In the genomic region with DNA sequence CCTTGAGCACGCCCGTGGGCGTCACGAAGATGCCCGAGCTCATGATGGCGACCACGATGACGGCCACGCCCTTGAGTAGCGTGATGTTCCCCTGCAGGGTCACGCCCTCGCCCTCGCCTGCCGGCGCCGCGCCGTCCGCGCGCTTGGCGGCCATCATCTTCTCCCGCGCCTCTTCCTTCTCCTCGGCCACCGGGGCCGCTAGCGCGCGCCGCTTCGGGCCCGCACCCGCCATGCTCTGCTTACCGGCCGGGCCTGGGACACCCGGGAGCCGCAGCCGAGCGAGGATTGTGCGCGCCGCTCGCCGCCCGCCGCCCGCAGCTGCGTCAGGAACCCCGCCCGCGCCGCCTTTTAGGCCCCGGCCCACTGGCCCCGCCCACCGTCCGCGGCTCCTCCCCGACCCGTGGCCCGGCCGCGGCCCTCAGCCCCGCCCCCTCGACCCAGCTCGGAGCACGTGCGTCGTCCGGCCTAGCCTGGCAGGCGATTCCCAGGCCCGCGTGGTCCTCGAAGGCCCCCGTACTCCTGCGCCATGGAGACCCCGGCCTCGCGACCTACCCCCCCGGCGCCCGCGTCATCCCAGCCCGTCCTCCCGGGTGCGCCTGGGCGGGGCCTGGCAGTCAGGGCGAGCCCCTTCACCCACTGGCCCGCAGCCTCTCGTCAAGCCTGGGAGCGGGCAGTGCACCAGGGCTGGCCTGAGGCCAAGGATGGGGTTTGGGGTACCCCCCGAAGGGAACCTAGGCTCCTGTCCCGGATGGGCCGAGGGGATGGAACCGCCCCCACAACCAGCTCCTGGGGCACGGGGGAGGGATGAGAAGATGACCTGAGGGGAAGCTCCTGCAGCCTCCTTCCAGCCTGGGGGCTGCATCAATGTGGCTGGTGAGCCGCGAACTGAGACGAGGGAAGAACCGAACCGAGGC, we compare ENCODE assay signal across 8 cellular contexts.
DNase-seq lines count a peak whose midpoint lies in the region; ATAC-seq and TF ChIP-seq lines count a peak whose summit lies in the region.
"Not testable (repeated sequence)": the region's sequence is repeated elsewhere in the genome, so short reads cannot be mapped to it uniquely, and the experiment has no call there.

No MANE protein-coding gene starts in this region.

- not testable (repeated sequence) for H3K36me3 Mint-ChIP-seq in brain

- peak overlapping the region; percentile 89 to 99 (median 95) for H3K4me3 Mint-ChIP-seq in brain

- H3K4me3 ChIP-seq in iPS-11a (ENCODE audit: low read depth, low read length) (peak overlapping the region; percentile 88), skeletal muscle cell (ENCODE audit: low read depth, low read length) (peak overlapping the region; percentile 66)

- H3K9me3 Mint-ChIP-seq in brain = not testable (repeated sequence)

- peaks cover 13% of the 10 kb centered on the region for H3K27me3 Mint-ChIP-seq in brain

- H3K4me1 Mint-ChIP-seq in brain = peaks cover 41% of the 10 kb centered on the region

- H3K27ac Mint-ChIP-seq in brain = peak overlapping the region; percentile 92 to 99 (median 95)

- DNase-seq in A172 (ENCODE audit: low spot score) = peak; percentile 73
- peak; percentile 70 for DNase-seq in NCI-H2107 treated with DMSO at 0.1 percent for 48 hours (lab: John Stamatoyannopoulos, UW; ENCODE audit: unreplicated experiment)
- DNase-seq in UCSD-AML1 (lab: John Stamatoyannopoulos, UW; ENCODE audit: unreplicated experiment) = peak; percentile 98
- peak; percentile 76 for DNase-seq in skeletal muscle cell (ENCODE audit: low read depth)

- ATAC-seq in GM18858 (IDR thresholded peaks at IDR 0.05; ENCODE audit: unreplicated experiment) = peak; percentile 60
- ATAC-seq in HG03064 (IDR thresholded peaks at IDR 0.05; ENCODE audit: low read depth, unreplicated experiment) = peak; percentile 43

- TF ChIP-seq CTCF in brain (conservative IDR thresholded peaks at IDR 0.05) = not testable (repeated sequence)

Comparison
In these comparisons a context has a peak if more than half of its experiments do, and no peak if none do; other contexts are left out.
1. Peak in every context shown above with its lines: DNase-seq, ATAC-seq and H3K4me3 ChIP-seq.